ENCODE assay signal across 1 cellular context in the genomic region with DNA sequence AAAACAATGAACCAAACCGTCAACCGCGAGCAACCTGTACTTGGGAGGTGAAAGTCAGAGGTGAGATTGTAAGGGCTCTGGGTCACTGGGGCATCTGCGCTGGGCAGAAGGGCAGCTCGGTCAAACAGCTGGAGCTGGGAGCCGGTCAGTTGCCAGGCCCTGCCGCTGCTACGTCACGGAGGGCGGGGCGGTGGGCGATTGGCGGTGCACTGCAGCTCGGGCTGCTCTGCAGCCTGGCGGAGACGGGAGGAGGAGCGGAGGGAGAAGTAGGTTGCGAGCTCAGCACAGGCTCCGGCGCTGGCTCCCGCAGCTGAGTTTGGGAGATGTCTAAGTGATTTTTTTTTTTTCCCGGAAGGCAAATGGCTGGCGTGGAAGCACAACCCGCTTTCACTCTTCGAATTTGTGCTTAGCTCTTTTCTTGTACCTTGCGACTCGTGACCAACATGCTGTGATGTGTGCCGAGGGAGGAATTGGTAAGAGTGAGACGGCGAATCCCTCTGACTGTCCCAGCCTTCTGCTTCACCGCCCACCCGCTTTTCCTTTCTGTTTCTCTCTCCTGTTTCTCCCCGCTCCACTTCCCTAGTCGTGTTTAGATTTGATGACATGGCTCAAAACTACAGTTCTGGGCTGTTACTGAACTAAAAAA.
TF ChIP-seq lines count a peak whose summit lies in the region.

A gene (plus strand): TSS at position 229 of the 646 bp plus-strand sequence. CDS start 27,266 bp downstream, outside the sequence.

TF ChIP-seq in HepG2, 621 proteins besides CTCF, POLR2A, EP300 and RAD21 (continued from another document and continues in another):
- TF ChIP-seq, protein P1, sequence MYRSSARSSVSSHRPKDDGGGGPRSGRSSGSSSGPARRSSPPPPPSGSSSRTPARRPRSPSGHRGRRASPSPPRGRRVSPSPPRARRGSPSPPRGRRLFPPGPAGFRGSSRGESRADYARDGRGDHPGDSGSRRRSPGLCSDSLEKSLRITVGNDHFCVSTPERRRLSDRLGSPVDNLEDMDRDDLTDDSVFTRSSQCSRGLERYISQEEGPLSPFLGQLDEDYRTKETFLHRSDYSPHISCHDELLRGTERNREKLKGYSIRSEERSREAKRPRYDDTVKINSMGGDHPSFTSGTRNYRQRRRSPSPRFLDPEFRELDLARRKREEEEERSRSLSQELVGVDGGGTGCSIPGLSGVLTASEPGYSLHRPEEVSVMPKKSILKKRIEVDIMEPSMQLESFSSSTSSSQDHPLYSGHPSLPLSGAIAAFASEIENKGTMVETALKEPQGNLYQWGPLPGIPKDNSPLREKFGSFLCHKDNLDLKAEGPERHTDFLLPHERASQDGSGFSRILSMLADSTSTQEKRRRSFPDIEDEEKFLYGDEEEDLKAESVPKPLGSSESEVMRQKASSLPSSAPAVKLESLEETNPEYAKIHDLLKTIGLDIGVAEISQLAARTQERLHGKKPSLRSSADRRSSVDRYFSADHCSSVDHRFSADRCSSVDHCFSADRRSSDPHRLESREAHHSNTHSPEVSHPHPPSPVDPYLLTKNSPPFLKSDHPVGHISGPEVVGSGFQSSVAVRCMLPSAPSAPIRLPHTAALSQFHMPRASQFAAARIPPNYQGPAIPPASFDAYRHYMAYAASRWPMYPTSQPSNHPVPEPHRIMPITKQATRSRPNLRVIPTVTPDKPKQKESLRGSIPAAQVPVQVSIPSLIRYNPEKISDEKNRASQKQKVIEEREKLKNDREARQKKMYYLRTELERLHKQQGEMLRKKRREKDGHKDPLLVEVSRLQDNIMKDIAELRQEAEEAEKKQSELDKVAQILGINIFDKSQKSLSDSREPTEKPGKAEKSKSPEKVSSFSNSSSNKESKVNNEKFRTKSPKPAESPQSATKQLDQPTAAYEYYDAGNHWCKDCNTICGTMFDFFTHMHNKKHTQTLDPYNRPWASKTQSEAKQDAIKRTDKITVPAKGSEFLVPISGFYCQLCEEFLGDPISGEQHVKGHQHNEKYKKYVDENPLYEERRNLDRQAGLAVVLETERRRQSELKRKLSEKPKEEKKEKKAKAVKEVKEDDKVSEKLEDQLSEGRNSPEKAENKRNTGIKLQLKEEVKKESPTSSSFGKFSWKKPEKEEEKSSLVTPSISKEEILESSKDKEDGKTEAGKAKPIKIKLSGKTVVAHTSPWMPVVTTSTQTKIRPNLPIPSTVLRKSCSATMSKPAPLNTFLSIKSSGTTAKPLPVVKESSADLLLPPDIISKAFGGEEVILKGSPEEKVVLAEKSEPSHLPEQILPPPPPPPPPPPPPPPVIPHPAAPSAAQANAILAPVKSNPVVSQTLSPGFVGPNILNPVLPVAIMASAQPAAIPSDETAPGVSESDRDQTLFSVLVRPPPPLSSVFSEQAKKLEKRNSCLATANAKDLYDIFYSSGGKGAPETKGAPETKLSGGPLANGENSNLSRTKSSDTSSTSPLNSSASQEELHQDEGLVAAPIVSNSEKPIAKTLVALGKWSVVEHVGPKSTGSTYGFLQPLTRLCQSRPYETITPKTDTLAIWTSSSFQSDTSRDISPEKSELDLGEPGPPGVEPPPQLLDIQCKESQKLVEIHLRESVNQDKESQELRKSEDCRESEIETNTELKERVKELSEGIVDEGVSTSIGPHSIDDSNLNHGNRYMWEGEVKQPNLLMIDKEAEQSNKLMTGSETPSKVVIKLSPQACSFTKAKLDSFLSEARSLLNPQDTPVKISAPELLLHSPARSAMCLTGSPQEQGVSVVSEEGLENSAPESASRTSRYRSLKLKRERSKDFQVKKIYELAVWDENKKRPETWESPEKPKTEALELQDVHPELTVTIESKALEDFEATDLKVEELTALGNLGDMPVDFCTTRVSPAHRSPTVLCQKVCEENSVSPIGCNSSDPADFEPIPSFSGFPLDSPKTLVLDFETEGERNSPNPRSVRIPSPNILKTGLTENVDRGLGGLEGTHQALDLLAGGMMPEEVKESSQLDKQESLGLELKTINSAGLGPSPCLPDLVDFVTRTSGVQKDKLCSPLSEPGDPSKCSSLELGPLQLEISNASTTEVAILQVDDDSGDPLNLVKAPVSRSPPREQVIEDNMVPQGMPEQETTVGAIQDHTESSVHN (CRISPR knock-in tag; IDR thresholded peaks at IDR 0.05), result no peak
- peak; percentile 33; the same call in 1 of the 2 replicates for TF ChIP-seq GATAD1 (CRISPR knock-in tag; IDR thresholded peaks at IDR 0.05)
- no peak for TF ChIP-seq TGIF2 (CRISPR knock-in tag; IDR thresholded peaks at IDR 0.05)
- TF ChIP-seq ZNF792 (CRISPR knock-in tag; IDR thresholded peaks at IDR 0.05), result no peak
- 0 out of 2 replicates have a peak, but pooled peaks have one; percentile 51 for TF ChIP-seq ZBTB38 (CRISPR knock-in tag; IDR thresholded peaks at IDR 0.05)
- TF ChIP-seq ZNF644 (CRISPR knock-in tag; IDR thresholded peaks at IDR 0.05; ENCODE audit: low read depth), result no peak
- TF ChIP-seq, protein P2, sequence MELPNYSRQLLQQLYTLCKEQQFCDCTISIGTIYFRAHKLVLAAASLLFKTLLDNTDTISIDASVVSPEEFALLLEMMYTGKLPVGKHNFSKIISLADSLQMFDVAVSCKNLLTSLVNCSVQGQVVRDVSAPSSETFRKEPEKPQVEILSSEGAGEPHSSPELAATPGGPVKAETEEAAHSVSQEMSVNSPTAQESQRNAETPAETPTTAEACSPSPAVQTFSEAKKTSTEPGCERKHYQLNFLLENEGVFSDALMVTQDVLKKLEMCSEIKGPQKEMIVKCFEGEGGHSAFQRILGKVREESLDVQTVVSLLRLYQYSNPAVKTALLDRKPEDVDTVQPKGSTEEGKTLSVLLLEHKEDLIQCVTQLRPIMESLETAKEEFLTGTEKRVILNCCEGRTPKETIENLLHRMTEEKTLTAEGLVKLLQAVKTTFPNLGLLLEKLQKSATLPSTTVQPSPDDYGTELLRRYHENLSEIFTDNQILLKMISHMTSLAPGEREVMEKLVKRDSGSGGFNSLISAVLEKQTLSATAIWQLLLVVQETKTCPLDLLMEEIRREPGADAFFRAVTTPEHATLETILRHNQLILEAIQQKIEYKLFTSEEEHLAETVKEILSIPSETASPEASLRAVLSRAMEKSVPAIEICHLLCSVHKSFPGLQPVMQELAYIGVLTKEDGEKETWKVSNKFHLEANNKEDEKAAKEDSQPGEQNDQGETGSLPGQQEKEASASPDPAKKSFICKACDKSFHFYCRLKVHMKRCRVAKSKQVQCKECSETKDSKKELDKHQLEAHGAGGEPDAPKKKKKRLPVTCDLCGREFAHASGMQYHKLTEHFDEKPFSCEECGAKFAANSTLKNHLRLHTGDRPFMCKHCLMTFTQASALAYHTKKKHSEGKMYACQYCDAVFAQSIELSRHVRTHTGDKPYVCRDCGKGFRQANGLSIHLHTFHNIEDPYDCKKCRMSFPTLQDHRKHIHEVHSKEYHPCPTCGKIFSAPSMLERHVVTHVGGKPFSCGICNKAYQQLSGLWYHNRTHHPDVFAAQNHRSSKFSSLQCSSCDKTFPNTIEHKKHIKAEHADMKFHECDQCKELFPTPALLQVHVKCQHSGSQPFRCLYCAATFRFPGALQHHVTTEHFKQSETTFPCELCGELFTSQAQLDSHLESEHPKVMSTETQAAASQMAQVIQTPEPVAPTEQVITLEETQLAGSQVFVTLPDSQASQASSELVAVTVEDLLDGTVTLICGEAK (IDR thresholded peaks at IDR 0.05), result no peak
- TF ChIP-seq, protein P2 (CRISPR knock-in tag; IDR thresholded peaks at IDR 0.05), result no peak; the same call in 1 of the 2 replicates
- TF ChIP-seq, protein P3, sequence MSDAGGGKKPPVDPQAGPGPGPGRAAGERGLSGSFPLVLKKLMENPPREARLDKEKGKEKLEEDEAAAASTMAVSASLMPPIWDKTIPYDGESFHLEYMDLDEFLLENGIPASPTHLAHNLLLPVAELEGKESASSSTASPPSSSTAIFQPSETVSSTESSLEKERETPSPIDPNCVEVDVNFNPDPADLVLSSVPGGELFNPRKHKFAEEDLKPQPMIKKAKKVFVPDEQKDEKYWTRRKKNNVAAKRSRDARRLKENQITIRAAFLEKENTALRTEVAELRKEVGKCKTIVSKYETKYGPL (CRISPR knock-in tag; IDR thresholded peaks at IDR 0.05), result no peak
- no peak for TF ChIP-seq KLF13 (CRISPR knock-in tag; IDR thresholded peaks at IDR 0.05)
- no peak for TF ChIP-seq PRPF4 (IDR thresholded peaks at IDR 0.05; ENCODE audit: low read depth, low read length, poor library complexity, severe bottlenecking)
- no peak for TF ChIP-seq MBD4 (IDR thresholded peaks at IDR 0.05; ENCODE audit: borderline replicate concordance, low read length)
- TF ChIP-seq TBP (CRISPR knock-in tag; IDR thresholded peaks at IDR 0.05), result no peak
- no peak for TF ChIP-seq ZNF3 (CRISPR knock-in tag; IDR thresholded peaks at IDR 0.05)
- no peak for TF ChIP-seq HMG20B (CRISPR knock-in tag; conservative IDR thresholded peaks at IDR 0.05)
- no peak for TF ChIP-seq CEBPG (CRISPR knock-in tag; IDR thresholded peaks at IDR 0.05)
- TF ChIP-seq, protein P4, sequence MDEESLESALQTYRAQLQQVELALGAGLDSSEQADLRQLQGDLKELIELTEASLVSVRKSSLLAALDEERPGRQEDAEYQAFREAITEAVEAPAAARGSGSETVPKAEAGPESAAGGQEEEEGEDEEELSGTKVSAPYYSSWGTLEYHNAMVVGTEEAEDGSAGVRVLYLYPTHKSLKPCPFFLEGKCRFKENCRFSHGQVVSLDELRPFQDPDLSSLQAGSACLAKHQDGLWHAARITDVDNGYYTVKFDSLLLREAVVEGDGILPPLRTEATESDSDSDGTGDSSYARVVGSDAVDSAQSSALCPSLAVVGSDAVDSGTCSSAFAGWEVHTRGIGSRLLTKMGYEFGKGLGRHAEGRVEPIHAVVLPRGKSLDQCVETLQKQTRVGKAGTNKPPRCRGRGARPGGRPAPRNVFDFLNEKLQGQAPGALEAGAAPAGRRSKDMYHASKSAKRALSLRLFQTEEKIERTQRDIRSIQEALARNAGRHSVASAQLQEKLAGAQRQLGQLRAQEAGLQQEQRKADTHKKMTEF (CRISPR knock-in tag; IDR thresholded peaks at IDR 0.05), result peak; percentile 40; the same call in 1 of the 2 replicates
- TF ChIP-seq, protein P5, sequence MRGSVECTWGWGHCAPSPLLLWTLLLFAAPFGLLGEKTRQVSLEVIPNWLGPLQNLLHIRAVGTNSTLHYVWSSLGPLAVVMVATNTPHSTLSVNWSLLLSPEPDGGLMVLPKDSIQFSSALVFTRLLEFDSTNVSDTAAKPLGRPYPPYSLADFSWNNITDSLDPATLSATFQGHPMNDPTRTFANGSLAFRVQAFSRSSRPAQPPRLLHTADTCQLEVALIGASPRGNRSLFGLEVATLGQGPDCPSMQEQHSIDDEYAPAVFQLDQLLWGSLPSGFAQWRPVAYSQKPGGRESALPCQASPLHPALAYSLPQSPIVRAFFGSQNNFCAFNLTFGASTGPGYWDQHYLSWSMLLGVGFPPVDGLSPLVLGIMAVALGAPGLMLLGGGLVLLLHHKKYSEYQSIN (CRISPR knock-in tag; IDR thresholded peaks at IDR 0.05; ENCODE audit: borderline replicate concordance), result no peak
- TF ChIP-seq SIN3B (IDR thresholded peaks at IDR 0.05; ENCODE audit: low read length), result no peak
- TF ChIP-seq, protein P6, sequence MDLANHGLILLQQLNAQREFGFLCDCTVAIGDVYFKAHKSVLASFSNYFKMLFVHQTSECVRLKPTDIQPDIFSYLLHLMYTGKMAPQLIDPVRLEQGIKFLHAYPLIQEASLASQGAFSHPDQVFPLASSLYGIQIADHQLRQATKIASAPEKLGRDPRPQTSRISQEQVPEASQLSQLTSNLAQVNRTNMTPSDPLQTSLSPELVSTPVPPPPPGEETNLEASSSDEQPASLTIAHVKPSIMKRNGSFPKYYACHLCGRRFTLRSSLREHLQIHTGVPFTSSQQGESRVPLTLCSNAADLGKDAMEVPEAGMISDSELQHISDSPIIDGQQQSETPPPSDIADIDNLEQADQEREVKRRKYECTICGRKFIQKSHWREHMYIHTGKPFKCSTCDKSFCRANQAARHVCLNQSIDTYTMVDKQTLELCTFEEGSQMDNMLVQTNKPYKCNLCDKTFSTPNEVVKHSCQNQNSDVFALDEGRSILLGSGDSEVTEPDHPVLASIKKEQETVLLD (CRISPR knock-in tag; IDR thresholded peaks at IDR 0.05; ENCODE audit: low read depth), result no peak; the same call in 1 of the 2 replicates
- no peak for TF ChIP-seq ZNF30 (CRISPR knock-in tag; IDR thresholded peaks at IDR 0.05)
- no peak for TF ChIP-seq TEAD2 (CRISPR knock-in tag; IDR thresholded peaks at IDR 0.05)
- TF ChIP-seq POLR2AphosphoS5 (IDR thresholded peaks at IDR 0.05; ENCODE audit: low read depth, low read length), result peak; percentile 46
- no peak for TF ChIP-seq ARHGAP35 (CRISPR knock-in tag; IDR thresholded peaks at IDR 0.05; ENCODE audit: borderline replicate concordance)
